ENCODE assay signal across 13 cellular contexts in genomic region chr11:111676878-111677585, GRCh38.
DNase-seq lines count a peak whose midpoint lies in the region; ATAC-seq, FAIRE-seq and TF ChIP-seq lines count a peak whose summit lies in the region.
"Had no signal": no experiment of that assay in that cellular context is flagged by ENCODE, and none has a peak within 500 bp of the region (broad histone marks: within the 10 kb centered on the region; RNA-seq: fewer than 3 reads in every experiment).

No MANE protein-coding gene starts in this region.

- POLR2A ChIA-PET in RWPE1 (lab: Yijun Ruan, JAX; ENCODE audit: low non-redundant PET), result no interaction called here

- ATAC-seq in esophagus mucosa (no peak), GM21528 (IDR thresholded peaks at IDR 0.05; ENCODE audit: low FRiP score, unreplicated experiment) (no peak)
- ATAC-seq: natural killer cell treated with Interleukin-12 subunit alpha and Interleukin-12 subunit beta and Interleukin-15 and Interleukin-18, amount 100 ng/mL, for 72 hours had no signal

- CTCF ChIA-PET in RWPE1 (lab: Yijun Ruan, JAX), result interaction anchor here (0.6 to 1.2 kb wide), 4 partner anchors 9 to 1091 kb away, joined by 3 to 5 read pairs (median 3); no protein-coding TSS in a partner anchor

- TF ChIP-seq POLR2A in H54 (IDR thresholded peaks at IDR 0.05; ENCODE audit: low read depth, low read length), result no peak

- peak; percentile 3 for DNase-seq in H54 (ENCODE audit: insufficient read length, low spot score)
- peak; percentile 45 for DNase-seq in RWPE1 (ENCODE audit: low spot score)
- DNase-seq in fibroblast of peridontal ligament (ENCODE audit: extremely low read depth), result peak; percentile 49
- DNase-seq in renal cortical epithelial cell (ENCODE audit: low read depth), result peak; percentile 69
- no peak for DNase-seq in NCI-H526 treated with DMSO at 0.1 percent for 48 hours (lab: John Stamatoyannopoulos, UW)
- DNase-seq in GM19239 (ENCODE audit: insufficient read length, low spot score), result no peak
- DNase-seq: kidney, MV-4-11, NCI-H345, OCI-M1 had no signal

- FAIRE-seq in H54 (lab: Jason Lieb, UNC) (no peak), GM19239 (lab: Jason Lieb, UNC) (no peak)
- FAIRE-seq: kidney had no signal

- H3K27ac ChIP-seq in RWPE1, result no peak overlapping the region

- TF ChIP-seq CTCF in RWPE1 (conservative IDR thresholded peaks at IDR 0.05; ENCODE audit: low read depth), result no peak

Comparison
In these comparisons a context has a peak if more than half of its experiments do, and no peak if none do; other contexts are left out.
1. DNase-seq: peak in H54 (single experiment), RWPE1 (single experiment), fibroblast of peridontal ligament (single experiment) and renal cortical epithelial cell (single experiment); none in NCI-H526 treated with DMSO at 0.1 percent for 48 hours (single experiment) and GM19239 (single experiment).